In genomic region chr3:9385209-9385936, GRCh38 we compare ENCODE assay signal across 21 cellular contexts. TPM values are rescaled to one million over a fixed set of nuclear protein-coding genes. Genes with fewer than 3 reads are reported as not detected.
A peak's percentile ranks its signal among the peaks of the same experiment; 100 is the strongest.
DNase-seq lines count a peak whose midpoint lies in the region; ATAC-seq, FAIRE-seq and TF ChIP-seq lines count a peak whose summit lies in the region.
"Had no signal": no experiment of that assay in that cellular context is flagged by ENCODE, and none has a peak within 500 bp of the region (broad histone marks: within the 10 kb centered on the region; RNA-seq: fewer than 3 reads in every experiment).

No MANE protein-coding gene starts in this region.

- ATAC-seq in A549 (no peak), gastroesophageal sphincter (no peak)
- no peak for ATAC-seq in activated CD8-positive, alpha-beta T cell treated with anti-CD3 and anti-CD28 coated beads for 36 hours
- no peak for ATAC-seq in effector memory CD8-positive, alpha-beta T cell (replicated peaks)

- H3K36me3 ChIP-seq in gastroesophageal sphincter = peaks cover 12 to 87% of the 10 kb centered on the region in 2 donors

- no peak for TF ChIP-seq POLR2A in A549 (IDR thresholded peaks at IDR 0.05; ENCODE audit: low read length)
- peak; percentile 53; the same call in 1 of the 2 replicates for TF ChIP-seq POLR2A in GM12891 (IDR thresholded peaks at IDR 0.05; ENCODE audit: low read depth, low read length)
- no peak for TF ChIP-seq POLR2A in gastroesophageal sphincter (IDR thresholded peaks at IDR 0.05)

- FAIRE-seq in A549 (lab: Jason Lieb, UNC) (no peak), GM12891 (lab: Jason Lieb, UNC) (no peak)
- FAIRE-seq: D721Med, TTC549 had no signal

- no peaks in the 10 kb centered on the region for H3K27me3 Mint-ChIP-seq in activated CD8-positive, alpha-beta T cell treated with anti-CD3 and anti-CD28 coated beads for 36 hours
- no peaks in the 10 kb centered on the region for H3K27me3 Mint-ChIP-seq in effector memory CD8-positive, alpha-beta T cell

- H3K27ac Mint-ChIP-seq in activated CD8-positive, alpha-beta T cell treated with anti-CD3 and anti-CD28 coated beads for 36 hours = peak overlapping the region; percentile 11
- H3K27ac Mint-ChIP-seq in effector memory CD8-positive, alpha-beta T cell = peak overlapping the region in 1 of 2 donors; percentile 77

- H3K4me3 Mint-ChIP-seq in activated CD8-positive, alpha-beta T cell treated with anti-CD3 and anti-CD28 coated beads for 36 hours = no peak overlapping the region
- H3K4me3 Mint-ChIP-seq in effector memory CD8-positive, alpha-beta T cell = no peak overlapping the region

- H3K4me2 ChIP-seq in A549 = no peak overlapping the region

- H3K9me3 Mint-ChIP-seq in activated CD8-positive, alpha-beta T cell treated with anti-CD3 and anti-CD28 coated beads for 36 hours = no peaks in the 10 kb centered on the region
- no peaks in the 10 kb centered on the region for H3K9me3 Mint-ChIP-seq in effector memory CD8-positive, alpha-beta T cell

- H3K4me1 Mint-ChIP-seq in activated CD8-positive, alpha-beta T cell treated with anti-CD3 and anti-CD28 coated beads for 36 hours (ENCODE audit: low read depth) = peaks cover 31% of the 10 kb centered on the region
- peaks cover 0 to 38% of the 10 kb centered on the region in 2 donors for H3K4me1 Mint-ChIP-seq in effector memory CD8-positive, alpha-beta T cell (ENCODE audit: low read depth in 2 of 2)

- CTCF ChIA-PET in A549 (lab: Yijun Ruan, JAX) = no interaction called here
- CTCF ChIA-PET in activated CD8-positive, alpha-beta T cell treated with anti-CD3 and anti-CD28 coated beads for 36 hours (lab: Charles Lee) = interaction anchor here (2.3 to 2.4 kb wide), 2 partner anchors 12 to 32 kb away, joined by 5 read pairs; no protein-coding TSS in a partner anchor

- H3K4me1 ChIP-seq in A549 = peaks cover 26% of the 10 kb centered on the region; the same call in 1 of the 3 replicates
- H3K4me1 ChIP-seq in gastroesophageal sphincter = peaks cover 0 to 10% (median 0%) of the 10 kb centered on the region in 3 donors

- TF ChIP-seq RAD21 in A549 (conservative IDR thresholded peaks at IDR 0.05 in 1 of 2, IDR thresholded peaks at IDR 0.05 in 1 of 2) = no peak

- H3K27me3 ChIP-seq in gastroesophageal sphincter = no peaks in the 10 kb centered on the region
- H3K27me3 ChIP-seq: adrenal gland, suprapubic skin had no signal

- 88% methylated on average over 2 of the region's 2 CpGs for WGBS in A549 (ENCODE audit: missing lambda C conversion rate)
- 60 to 71% methylated on average over 2 of the region's 2 CpGs for WGBS in gastroesophageal sphincter (ENCODE audit: low coverage in 1 of 2), 2 donors

- TF ChIP-seq EP300 in A549 (IDR thresholded peaks at IDR 0.05) (no peak), gastroesophageal sphincter (IDR thresholded peaks at IDR 0.05) (no peak)

- intact Hi-C loops in activated CD8-positive, alpha-beta T cell treated with anti-CD3 and anti-CD28 coated beads for 36 hours (cut with micrococcal nuclease) = no loop called here

- H3K4me3 ChIP-seq in A549 (no peak overlapping the region), gastroesophageal sphincter (no peak overlapping the region)
- H3K4me3 ChIP-seq: adrenal gland, suprapubic skin had no signal

- H3K27ac ChIP-seq in A549 (no peak overlapping the region), gastroesophageal sphincter (no peak overlapping the region)
- H3K27ac ChIP-seq: suprapubic skin had no signal

- no peak for DNase-seq in A549 (ENCODE audit: low read depth in 1 of 2, low spot score in 1 of 2)
- no peak for DNase-seq in GM12891 (ENCODE audit: insufficient read length, low spot score)
- no peak for DNase-seq in activated CD8-positive, alpha-beta T cell treated with anti-CD3 and anti-CD28 coated beads for 36 hours
- peak; percentile 29 for DNase-seq in iris pigment epithelial cell (ENCODE audit: low read depth)
- no peak for DNase-seq in effector memory CD8-positive, alpha-beta T cell
- DNase-seq in effector CD4-positive, alpha-beta T cell = no peak
- DNase-seq in T-helper 9 cell = no peak
- DNase-seq: adrenal gland; caudate nucleus; GDM1; hippocampal formation; KG1; NCI-H2081; NCI-H524 treated with DMSO at 0.1 percent for 48 hours; occipital lobe; stimulated activated CD4-positive, alpha-beta T cell treated with anti-CD3 and anti-CD28 coated beads, Interleukin-4, amount 100 ng/mL, for 4 hours; stimulated activated CD8-positive, alpha-beta memory T cell treated with anti-CD3 and anti-CD28 coated beads, Interleukin-4, amount 100 ng/mL, for 48 hours had no signal

- peaks cover 57% of the 10 kb centered on the region for H3K36me3 Mint-ChIP-seq in activated CD8-positive, alpha-beta T cell treated with anti-CD3 and anti-CD28 coated beads for 36 hours (ENCODE audit: low read depth)
- peaks cover 89% of the 10 kb centered on the region for H3K36me3 Mint-ChIP-seq in effector memory CD8-positive, alpha-beta T cell (ENCODE audit: insufficient read depth)

- POLR2A ChIA-PET in A549 (lab: Yijun Ruan, JAX) = interaction anchor here (0.9 to 4.4 kb wide), 4 partner anchors 10 to 23 kb away, joined by 3 to 51 read pairs (median 6); partner anchors contain the start of genes SETD5 and THUMPD3
- POLR2A ChIA-PET in activated CD8-positive, alpha-beta T cell treated with anti-CD3 and anti-CD28 coated beads for 36 hours (lab: Charles Lee) = interaction anchor here (1.0 to 1.4 kb wide), 3 partner anchors 11 to 22 kb away, joined by 3 to 9 read pairs (median 5); partner anchors contain the start of gene THUMPD3

- TF ChIP-seq CTCF in A549 (IDR thresholded peaks at IDR 0.05) (no peak), gastroesophageal sphincter (IDR thresholded peaks at IDR 0.05) (no peak)
- TF ChIP-seq CTCF in activated CD8-positive, alpha-beta T cell treated with anti-CD3 and anti-CD28 coated beads for 36 hours (IDR thresholded peaks at IDR 0.05) = no peak

- H3K9me3 ChIP-seq in A549 (no peaks in the 10 kb centered on the region), gastroesophageal sphincter (no peaks in the 10 kb centered on the region)
- H3K9me3 ChIP-seq: adrenal gland, suprapubic skin had no signal

TF ChIP-seq in A549, 52 proteins besides CTCF, POLR2A, EP300 and RAD21:
- TF ChIP-seq POLR2AphosphoS2 (conservative IDR thresholded peaks at IDR 0.05; ENCODE audit: low read length) (peak; percentile 51; the same call in 1 of the 2 replicates), NR3C1 (IDR thresholded peaks at IDR 0.05) (no peak)

TF ChIP-seq in GM12891, 5 proteins besides CTCF, POLR2A, EP300 and RAD21:
- TF ChIP-seq POU2F2 (IDR thresholded peaks at IDR 0.05; ENCODE audit: low read depth, low read length) = no peak
- no peak for TF ChIP-seq TAF1 (IDR thresholded peaks at IDR 0.05; ENCODE audit: low read depth, low read length)
- no peak for TF ChIP-seq PAX5 (IDR thresholded peaks at IDR 0.05; ENCODE audit: insufficient read depth, low read length, severe bottlenecking)
TF ChIP-seq in GM12891: peak in this region for 0.

RNA-seq across cellular contexts. Expression of gene SETD5, which starts 12.0 kb away (rescaled TPM):
- polyA plus RNA-seq in A549 (2011; rRNA removed) (92.3 and 116 TPM in 2 replicates), A549 (2017; fragmentation: RNase III; extraction: RNeasy Plus Mini Kit Qiagen cat#74134 plus additional on column Dnase treatment) (41.7 to 46.1 TPM (median 44.2 TPM) in 3 replicates)
- 27.4 and 36.6 TPM in 2 replicates for polyA plus RNA-seq in A549 (2012; cell fraction: cytosol; rRNA removed)
- polyA plus RNA-seq in A549 (2012; cell fraction: nucleus; rRNA removed) = 70.5 and 82.3 TPM in 2 replicates
- 151 and 153 TPM in 2 replicates for polyA minus RNA-seq in A549 (2011; rRNA and poly(A)+ RNA removed)
- 36.4 TPM for polyA plus RNA-seq in GM12891 (2012; ENCODE audit: low read depth, missing spikeins)
- 100 to 1,000 TPM; 118 to 128 TPM for total RNA-seq in activated CD8-positive, alpha-beta T cell treated with anti-CD3 and anti-CD28 coated beads for 36 hours
- 10 to 100 TPM; 51.5 to 95.3 (median 76.8) TPM for total RNA-seq in gastroesophageal sphincter

RNA-seq across cellular contexts. Expression of gene THUMPD3, which starts 22.5 kb away (rescaled TPM):
- polyA plus RNA-seq in A549 (2011; rRNA removed) = 86.0 and 93.2 TPM in 2 replicates
- 30.2 and 32.0 TPM in 2 replicates for polyA plus RNA-seq in A549 (2012; cell fraction: cytosol; rRNA removed)
- polyA plus RNA-seq in A549 (2012; cell fraction: nucleus; rRNA removed) = 15.7 and 22.5 TPM in 2 replicates
- 53.9 to 64.4 TPM (median 60.7 TPM) in 3 replicates for polyA plus RNA-seq in A549 (2017; fragmentation: RNase III; extraction: RNeasy Plus Mini Kit Qiagen cat#74134 plus additional on column Dnase treatment)
- polyA minus RNA-seq in A549 (2011; rRNA and poly(A)+ RNA removed) = 50.7 and 51.4 TPM in 2 replicates
- polyA plus RNA-seq in GM12891 (2012; ENCODE audit: low read depth, missing spikeins) = 37.6 TPM
- 10 to 100 TPM; 62.9 to 66.3 TPM for total RNA-seq in activated CD8-positive, alpha-beta T cell treated with anti-CD3 and anti-CD28 coated beads for 36 hours
- 10 to 100 TPM; 18.8 to 32.1 (median 25.8) TPM for total RNA-seq in gastroesophageal sphincter
